Comparison of ENCODE assay signal across 15 cellular contexts in the genomic region with DNA sequence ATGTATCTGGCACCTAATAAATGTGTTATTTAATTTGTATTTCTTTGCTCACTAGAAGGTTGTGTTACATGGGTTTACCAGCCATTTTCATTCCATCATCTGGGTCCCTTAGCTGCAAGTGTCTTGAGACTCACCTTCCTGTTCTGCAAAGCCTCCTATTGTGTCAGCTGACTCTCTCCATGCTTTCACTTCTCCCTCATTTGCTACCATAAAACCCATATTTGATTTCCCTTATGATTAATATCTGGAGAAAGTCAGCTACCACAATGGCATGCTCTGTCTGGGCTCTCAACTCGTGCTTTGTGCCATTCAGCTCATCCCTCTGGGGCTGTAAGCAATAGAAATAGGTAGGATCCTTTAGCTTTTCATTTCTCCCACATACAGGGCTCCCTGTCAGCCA.
DNase-seq lines count a peak whose midpoint lies in the region; FAIRE-seq and TF ChIP-seq lines count a peak whose summit lies in the region.
"Had no signal": no experiment of that assay in that cellular context is flagged by ENCODE, and none has a peak within 500 bp of the region (broad histone marks: within the 10 kb centered on the region; RNA-seq: fewer than 3 reads in every experiment).

No MANE protein-coding gene starts in this region.

- DNase-seq in CD1c-positive myeloid dendritic cell (ENCODE audit: extremely low spot score) (peak; percentile 70), foreskin melanocyte (peak; percentile 45), small intestine (peak; percentile 32), Kasumi-1 (lab: John Stamatoyannopoulos, UW) (no peak), tibial nerve (ENCODE audit: low spot score in 2 of 2) (no peak), type B pancreatic cell (ENCODE audit: extremely low spot score, unreplicated experiment) (no peak)
- DNase-seq: CD8-positive, alpha-beta memory T cell; DMS53; GF-D8; H7; IMR-90 had no signal

- H3K9me2 ChIP-seq in Loucy (replicated peaks; ENCODE audit: low read depth, low read length): no peaks in the 10 kb centered on the region

- H3K36me3 Mint-ChIP-seq in type B pancreatic cell: no peaks in the 10 kb centered on the region

- FAIRE-seq in small intestine (lab: Jason Lieb, UNC): no peak
- FAIRE-seq: A204.1 had no signal

- WGBS in small intestine, 3 donors: 18 to 51% (median 40%) methylated on average over 1 of the region's 1 CpG
- 45 to 46% methylated on average over 1 of the region's 1 CpG for WGBS in tibial nerve, 2 donors

- H3K9me3 Mint-ChIP-seq in type B pancreatic cell: no peaks in the 10 kb centered on the region
- H3K9me3 Mint-ChIP-seq: GM23338 had no signal

- H3K27me3 ChIP-seq in Loucy (ENCODE audit: insufficient read depth, low read length, poor library complexity, severe bottlenecking): no peaks in the 10 kb centered on the region
- H3K27me3 ChIP-seq in small intestine (ENCODE audit: control insufficient read depth in 2 of 2, insufficient read depth in 2 of 2, low read length in 2 of 2): no peaks in the 10 kb centered on the region
- no peaks in the 10 kb centered on the region for H3K27me3 ChIP-seq in tibial nerve

- H3K4me3 Mint-ChIP-seq in type B pancreatic cell: no peak overlapping the region
- H3K4me3 Mint-ChIP-seq: B cell; CD8-positive, alpha-beta memory T cell; GM23338 had no signal

- H3K36me3 ChIP-seq in Loucy (ENCODE audit: insufficient read depth, low read length) (no peaks in the 10 kb centered on the region), small intestine (ENCODE audit: control insufficient read depth in 2 of 2, insufficient read depth in 2 of 2, low read length in 2 of 2) (no peaks in the 10 kb centered on the region), tibial nerve (peaks cover 0 to 31% (median 0%) of the 10 kb centered on the region in 3 donors)

- no peaks in the 10 kb centered on the region for H4K20me1 ChIP-seq in Loucy (ENCODE audit: insufficient read depth, low read length, poor library complexity, severe bottlenecking)

- TF ChIP-seq CTCF in Loucy (conservative IDR thresholded peaks at IDR 0.05; ENCODE audit: low read length) (no peak), tibial nerve (IDR thresholded peaks at IDR 0.05) (no peak), type B pancreatic cell (conservative IDR thresholded peaks at IDR 0.05) (no peak)

- no peak overlapping the region for H3K4me2 ChIP-seq in Loucy (ENCODE audit: low read depth, low read length, poor library complexity, severe bottlenecking)
- H3K4me2 ChIP-seq: GM23338 had no signal

- no peaks in the 10 kb centered on the region for H3K4me1 Mint-ChIP-seq in type B pancreatic cell (ENCODE audit: unreplicated experiment)
- H3K4me1 Mint-ChIP-seq: CD8-positive, alpha-beta memory T cell; GM23338 had no signal

- no peaks in the 10 kb centered on the region for H3F3A ChIP-seq in Loucy (ENCODE audit: low read depth)

- no peaks in the 10 kb centered on the region for H3K4me1 ChIP-seq in Loucy (ENCODE audit: insufficient read depth, low read length, poor library complexity, severe bottlenecking)
- no peaks in the 10 kb centered on the region for H3K4me1 ChIP-seq in small intestine (ENCODE audit: control insufficient read depth in 2 of 2, insufficient read depth in 1 of 2, low read depth in 1 of 2, low read length in 1 of 2)
- no peaks in the 10 kb centered on the region for H3K4me1 ChIP-seq in tibial nerve

- TF ChIP-seq EP300 in tibial nerve (IDR thresholded peaks at IDR 0.05): no peak

- no peaks in the 10 kb centered on the region for H3K79me2 ChIP-seq in Loucy (ENCODE audit: insufficient read depth, low read length)

- TF ChIP-seq POLR2A in tibial nerve (IDR thresholded peaks at IDR 0.05): no peak

- H3K27me3 Mint-ChIP-seq in type B pancreatic cell: peaks cover 28% of the 10 kb centered on the region
- H3K27me3 Mint-ChIP-seq: B cell had no signal

- H2AFZ ChIP-seq in Loucy (ENCODE audit: low read length): peak overlapping the region; percentile 5; the same call in 1 of the 2 replicates
- H2AFZ ChIP-seq: GM23338 had no signal

- no peak overlapping the region for H3K4me3 ChIP-seq in Loucy (ENCODE audit: low read length, poor library complexity, severe bottlenecking)
- no peak overlapping the region for H3K4me3 ChIP-seq in small intestine (ENCODE audit: low read depth in 1 of 2, low read length in 2 of 2)
- no peak overlapping the region for H3K4me3 ChIP-seq in tibial nerve
- H3K4me3 ChIP-seq: GM23338 had no signal

- H3K9me3 ChIP-seq in Loucy (ENCODE audit: insufficient read depth, low read depth, low read length) (no peaks in the 10 kb centered on the region), small intestine (ENCODE audit: control insufficient read depth, low read depth) (no peaks in the 10 kb centered on the region), tibial nerve (no peaks in the 10 kb centered on the region)

- H3K9ac ChIP-seq in Loucy (ENCODE audit: low read depth, low read length, poor library complexity, severe bottlenecking): no peak overlapping the region

- no peak overlapping the region for H3K27ac Mint-ChIP-seq in type B pancreatic cell
- H3K27ac Mint-ChIP-seq: B cell; CD8-positive, alpha-beta memory T cell; GM23338 had no signal

- no peak overlapping the region for H3K27ac ChIP-seq in small intestine (ENCODE audit: low read depth in 1 of 2, low read length in 1 of 2)
- no peak overlapping the region for H3K27ac ChIP-seq in tibial nerve

Comparison
In these comparisons a context has a peak if more than half of its experiments do, and no peak if none do; other contexts are left out.
1. DNase-seq: peak in CD1c-positive myeloid dendritic cell (single experiment), foreskin melanocyte (single experiment) and small intestine (single experiment); none in Kasumi-1 (0 of 2), tibial nerve (0 of 2) and type B pancreatic cell (single experiment).